1 cellular context compared by ENCODE assay signal in genomic region chr3:158737987-158738615, GRCh38.
TF ChIP-seq lines count a peak whose summit lies in the region.

No MANE protein-coding gene starts in this region.

TF ChIP-seq in GM23338, 12 proteins besides CTCF, POLR2A, EP300 and RAD21 (continued from another document):
- no peak for TF ChIP-seq REST (IDR thresholded peaks at IDR 0.05; ENCODE audit: unreplicated experiment)
- TF ChIP-seq ETS1 (IDR thresholded peaks at IDR 0.05) = no peak
- TF ChIP-seq ZNF331 (CRISPR knock-in tag; IDR thresholded peaks at IDR 0.05; ENCODE audit: low read depth) = no peak
- TF ChIP-seq ZNF114 (CRISPR knock-in tag; IDR thresholded peaks at IDR 0.05) = no peak
- no peak for TF ChIP-seq EZH2 (IDR thresholded peaks at IDR 0.05; ENCODE audit: low read depth, unreplicated experiment)
- TF ChIP-seq JUNB (IDR thresholded peaks at IDR 0.05; ENCODE audit: unreplicated experiment) = no peak
TF ChIP-seq in GM23338: peak in this region for 0.
